Comparison of ENCODE assay signal across 8 cellular contexts in genomic region chr1:212457740-212458338, GRCh38. TPM values are rescaled to one million over a fixed set of nuclear protein-coding genes. Genes with fewer than 3 reads are reported as not detected.
A peak's percentile ranks its signal among the peaks of the same experiment; 100 is the strongest.
DNase-seq lines count a peak whose midpoint lies in the region; ATAC-seq and TF ChIP-seq lines count a peak whose summit lies in the region.

No MANE protein-coding gene starts in this region.

- no peak overlapping the region for H3K4me3 ChIP-seq in CD8-positive, alpha-beta T cell (ENCODE audit: low read depth, low read length)
- no peak overlapping the region for H3K4me3 ChIP-seq in HEK293 (ENCODE audit: low read depth, low read length)
- H3K4me3 ChIP-seq in right atrium auricular region, result no peak overlapping the region

- no peak for TF ChIP-seq POLR2A in GM18505 (IDR thresholded peaks at IDR 0.05; ENCODE audit: borderline replicate concordance, extremely low read depth, insufficient read depth, insufficient read length)

- H3K27ac ChIP-seq in CD8-positive, alpha-beta T cell (ENCODE audit: low read depth, low read length), result no peak overlapping the region
- H3K27ac ChIP-seq in HEK293 (ENCODE audit: extremely low read depth, low read depth, low read length) (no peak overlapping the region), right atrium auricular region (no peak overlapping the region)

- peak; percentile 15 to 57 (median 45) for DNase-seq in CD8-positive, alpha-beta T cell
- DNase-seq in OCI-M1 (lab: John Stamatoyannopoulos, UW), result peak; percentile 87
- DNase-seq in activated T-helper 1 cell treated with anti-CD3 and anti-CD28 coated beads, Interleukin-12 subunit alpha, Interleukin-12 subunit beta, Interleukin-2, Interleukin-4 antibody, amounts not matched to agents 30 ng/mL and 10 ng/mL and 1 ng/mL, durations not matched to agents 14 hours and 24 hours and 36 hours (ENCODE audit: low spot score), result peak; percentile 31
- no peak for DNase-seq in right atrium auricular region (ENCODE audit: low spot score)
- peak; percentile 74 to 76 for DNase-seq in stimulated activated CD4-positive, alpha-beta T cell treated with anti-CD3 and anti-CD28 coated beads, Interleukin-2, amount 100 ng/mL, for 48 hours

- H3K27ac Mint-ChIP-seq in CD8-positive, alpha-beta T cell, result no peak overlapping the region
- H3K27ac Mint-ChIP-seq in activated T-helper 1 cell treated with anti-CD3 and anti-CD28 coated beads, Interleukin-12 subunit alpha, Interleukin-12 subunit beta, Interleukin-2, Interleukin-4 antibody, amounts not matched to agents 30 ng/mL and 10 ng/mL and 1 ng/mL, durations not matched to agents 14 hours and 24 hours and 36 hours, result no peak overlapping the region

- no peaks in the 10 kb centered on the region for H3K27me3 ChIP-seq in CD8-positive, alpha-beta T cell (ENCODE audit: insufficient read depth, low read length)
- no peaks in the 10 kb centered on the region for H3K27me3 ChIP-seq in right atrium auricular region

- peaks cover 2% of the 10 kb centered on the region for H3K4me1 Mint-ChIP-seq in CD8-positive, alpha-beta T cell (ENCODE audit: low read depth)
- peaks cover 12% of the 10 kb centered on the region for H3K4me1 Mint-ChIP-seq in activated T-helper 1 cell treated with anti-CD3 and anti-CD28 coated beads, Interleukin-12 subunit alpha, Interleukin-12 subunit beta, Interleukin-2, Interleukin-4 antibody, amounts not matched to agents 30 ng/mL and 10 ng/mL and 1 ng/mL, durations not matched to agents 14 hours and 24 hours and 36 hours (ENCODE audit: low read depth)

- no peaks in the 10 kb centered on the region for H3K36me3 Mint-ChIP-seq in CD8-positive, alpha-beta T cell
- no peaks in the 10 kb centered on the region for H3K36me3 Mint-ChIP-seq in activated T-helper 1 cell treated with anti-CD3 and anti-CD28 coated beads, Interleukin-12 subunit alpha, Interleukin-12 subunit beta, Interleukin-2, Interleukin-4 antibody, amounts not matched to agents 30 ng/mL and 10 ng/mL and 1 ng/mL, durations not matched to agents 14 hours and 24 hours and 36 hours (ENCODE audit: low read depth)

- intact Hi-C loops in CD8-positive, alpha-beta T cell (cut with DNase I, micrococcal nuclease), result loop anchor here (2.0 to 5.0 kb wide), 5 partner anchors 25 to 395 kb away; partner anchors contain the start of gene NENF (in 1 of the 2)
- intact Hi-C loops in activated T-helper 1 cell treated with anti-CD3 and anti-CD28 coated beads, Interleukin-12 subunit alpha, Interleukin-12 subunit beta, Interleukin-2, Interleukin-4 antibody, amounts not matched to agents 30 ng/mL and 10 ng/mL and 1 ng/mL, durations not matched to agents 14 hours and 24 hours and 36 hours (cut with micrococcal nuclease), result loop anchor here (2.0 to 5.0 kb wide), 5 partner anchors 43 to 761 kb away; partner anchors contain the start of genes PACC1 and PPP2R5A

- H3K9me3 ChIP-seq in CD8-positive, alpha-beta T cell (ENCODE audit: low read length), result no peaks in the 10 kb centered on the region
- H3K9me3 ChIP-seq in HEK293 (ENCODE audit: control insufficient read depth, insufficient read depth, low read depth, low read length) (no peaks in the 10 kb centered on the region), right atrium auricular region (no peaks in the 10 kb centered on the region)

- peak; percentile 41 for TF ChIP-seq CTCF in CD8-positive, alpha-beta T cell (IDR thresholded peaks at IDR 0.05)
- TF ChIP-seq CTCF in HEK293 (tag by site-specific recombination; IDR thresholded peaks at IDR 0.05) (no peak), right atrium auricular region (IDR thresholded peaks at IDR 0.05) (peak; percentile 12 to 67)

- H3K27me3 Mint-ChIP-seq in CD8-positive, alpha-beta T cell (ENCODE audit: low read depth), result no peaks in the 10 kb centered on the region
- no peaks in the 10 kb centered on the region for H3K27me3 Mint-ChIP-seq in activated T-helper 1 cell treated with anti-CD3 and anti-CD28 coated beads, Interleukin-12 subunit alpha, Interleukin-12 subunit beta, Interleukin-2, Interleukin-4 antibody, amounts not matched to agents 30 ng/mL and 10 ng/mL and 1 ng/mL, durations not matched to agents 14 hours and 24 hours and 36 hours (ENCODE audit: insufficient read depth)

- no peaks in the 10 kb centered on the region for H3K4me1 ChIP-seq in CD8-positive, alpha-beta T cell (ENCODE audit: insufficient read depth, low read length)
- H3K4me1 ChIP-seq in HEK293 (ENCODE audit: control insufficient read depth, insufficient read depth, low read length) (no peaks in the 10 kb centered on the region), right atrium auricular region (peaks cover 0 to 24% of the 10 kb centered on the region in 2 donors)

- no peak for ATAC-seq in CD8-positive, alpha-beta T cell
- ATAC-seq in GM18868 (IDR thresholded peaks at IDR 0.05; ENCODE audit: unreplicated experiment) (no peak), GM18505 (IDR thresholded peaks at IDR 0.05; ENCODE audit: unreplicated experiment) (no peak)

- CTCF ChIA-PET in CD8-positive, alpha-beta T cell (lab: Charles Lee), result interaction anchor here (0.6 to 10.8 kb wide), 28 partner anchors 9 to 776 kb away, joined by 3 to 299 read pairs (median 4); partner anchors contain the start of genes DTL and INTS7
- CTCF ChIA-PET in HEK293 (lab: Yijun Ruan, JAX), result interaction anchor here (0.5 to 4.2 kb wide), 44 partner anchors 12 to 805 kb away, joined by 3 to 49 read pairs (median 4); partner anchors contain the start of gene ATF3

- H3K36me3 ChIP-seq in CD8-positive, alpha-beta T cell (ENCODE audit: insufficient read depth, low read length), result no peaks in the 10 kb centered on the region
- no peaks in the 10 kb centered on the region for H3K36me3 ChIP-seq in HEK293 (ENCODE audit: control insufficient read depth in 2 of 2, insufficient read depth in 1 of 2, low read length in 2 of 2)
- no peaks in the 10 kb centered on the region for H3K36me3 ChIP-seq in right atrium auricular region

- no peaks in the 10 kb centered on the region for H3K9me3 Mint-ChIP-seq in CD8-positive, alpha-beta T cell
- H3K9me3 Mint-ChIP-seq in activated T-helper 1 cell treated with anti-CD3 and anti-CD28 coated beads, Interleukin-12 subunit alpha, Interleukin-12 subunit beta, Interleukin-2, Interleukin-4 antibody, amounts not matched to agents 30 ng/mL and 10 ng/mL and 1 ng/mL, durations not matched to agents 14 hours and 24 hours and 36 hours, result no peaks in the 10 kb centered on the region

- POLR2A ChIA-PET in CD8-positive, alpha-beta T cell (lab: Charles Lee), result no interaction called here
- POLR2A ChIA-PET in HEK293 (lab: Yijun Ruan, JAX), result interaction anchor here (0.5 to 1.1 kb wide), 2 partner anchors 19 to 151 kb away, joined by 3 to 6 read pairs; partner anchors contain the start of gene ATF3

- no peak overlapping the region for H3K4me3 Mint-ChIP-seq in CD8-positive, alpha-beta T cell
- H3K4me3 Mint-ChIP-seq in activated T-helper 1 cell treated with anti-CD3 and anti-CD28 coated beads, Interleukin-12 subunit alpha, Interleukin-12 subunit beta, Interleukin-2, Interleukin-4 antibody, amounts not matched to agents 30 ng/mL and 10 ng/mL and 1 ng/mL, durations not matched to agents 14 hours and 24 hours and 36 hours, result no peak overlapping the region

TF ChIP-seq in HEK293, 187 proteins besides CTCF, POLR2A, EP300 and RAD21:
- TF ChIP-seq ZNF211 (tag by site-specific recombination; IDR thresholded peaks at IDR 0.05; ENCODE audit: low read depth), result no peak
- TF ChIP-seq MZF1 (tag by site-specific recombination; IDR thresholded peaks at IDR 0.05; ENCODE audit: borderline replicate concordance), result no peak
- peak; percentile 28; the same call in 1 of the 2 replicates for TF ChIP-seq ZNF610 (tag by site-specific recombination; IDR thresholded peaks at IDR 0.05; ENCODE audit: borderline replicate concordance)
- TF ChIP-seq ZNF654 (tag by site-specific recombination; IDR thresholded peaks at IDR 0.05; ENCODE audit: low read depth), result peak; percentile 87
- peak; percentile 85 for TF ChIP-seq SETDB1 (IDR thresholded peaks at IDR 0.05; ENCODE audit: insufficient read length, low read length)

RNA-seq across cellular contexts. Expression of gene NENF, which starts 25.1 kb away (rescaled TPM):
- total RNA-seq in CD8-positive, alpha-beta T cell, result 10 to 100 TPM; 17.7 to 20.3 TPM
- 29.7 and 32.5 TPM in 2 replicates for total RNA-seq in activated T-helper 1 cell treated with anti-CD3 and anti-CD28 coated beads, Interleukin-12 subunit alpha, Interleukin-12 subunit beta, Interleukin-2, Interleukin-4 antibody, amounts not matched to agents 30 ng/mL and 10 ng/mL and 1 ng/mL, durations not matched to agents 14 hours and 24 hours and 36 hours
- total RNA-seq in right atrium auricular region, result 100 to 1,000 TPM in 1 of 2 donors, 10 to 100 TPM in 1; 56.8 to 134 TPM

RNA-seq across cellular contexts. Expression of gene PACC1, which starts 43.2 kb away (rescaled TPM):
- total RNA-seq in CD8-positive, alpha-beta T cell, result 1 to 10 TPM; 2.6 to 2.9 TPM
- 17.6 and 19.8 TPM in 2 replicates for total RNA-seq in activated T-helper 1 cell treated with anti-CD3 and anti-CD28 coated beads, Interleukin-12 subunit alpha, Interleukin-12 subunit beta, Interleukin-2, Interleukin-4 antibody, amounts not matched to agents 30 ng/mL and 10 ng/mL and 1 ng/mL, durations not matched to agents 14 hours and 24 hours and 36 hours
- total RNA-seq in right atrium auricular region, result 1 to 10 TPM; 2.2 to 3.6 TPM
